Comparison of ENCODE assay signal across 14 cellular contexts in genomic region chr7:110386914-110387313, GRCh38.
A peak's percentile ranks its signal among the peaks of the same experiment; 100 is the strongest.
DNase-seq lines count a peak whose midpoint lies in the region; FAIRE-seq and TF ChIP-seq lines count a peak whose summit lies in the region.
"Had no signal": no experiment of that assay in that cellular context is flagged by ENCODE, and none has a peak within 500 bp of the region (broad histone marks: within the 10 kb centered on the region; RNA-seq: fewer than 3 reads in every experiment).

No MANE protein-coding gene starts in this region.

- H3K9me3 ChIP-seq in mesenchymal stem cell (ENCODE audit: control insufficient read depth, low read length), result no peaks in the 10 kb centered on the region
- no peaks in the 10 kb centered on the region for H3K9me3 ChIP-seq in CD4-positive, alpha-beta memory T cell (ENCODE audit: control insufficient read depth in 1 of 2, low read length in 2 of 2)
- H3K9me3 ChIP-seq: right atrium auricular region had no signal

- peak overlapping the region; percentile 63 for H3K27ac ChIP-seq in mesenchymal stem cell (ENCODE audit: low read length, poor library complexity, severe bottlenecking)
- no peak overlapping the region for H3K27ac ChIP-seq in CD4-positive, alpha-beta memory T cell (ENCODE audit: low read depth, low read length)
- H3K27ac ChIP-seq: right atrium auricular region had no signal

- H3K27ac Mint-ChIP-seq in CD4-positive, alpha-beta memory T cell, result no peak overlapping the region
- H3K27ac Mint-ChIP-seq: activated B cell treated with CpG ODN at 0.5 μM for 24 hours; activated T-cell treated with anti-CD3 and anti-CD28 coated beads, Interleukin-2, amount 50 U/mL, for 24 hours; CD8-positive, alpha-beta T cell; effector memory CD8-positive, alpha-beta T cell had no signal

- no peak overlapping the region for H4K91ac ChIP-seq in mesenchymal stem cell (ENCODE audit: low read length)

- no peak overlapping the region for H3K14ac ChIP-seq in mesenchymal stem cell (ENCODE audit: low read length in 2 of 2)

- H3K4me1 ChIP-seq in mesenchymal stem cell (ENCODE audit: control insufficient read depth, insufficient read depth, low read depth, low read length), result no peaks in the 10 kb centered on the region
- no peaks in the 10 kb centered on the region for H3K4me1 ChIP-seq in CD4-positive, alpha-beta memory T cell (ENCODE audit: insufficient read depth, low read length)
- H3K4me1 ChIP-seq: right atrium auricular region had no signal

- no peak overlapping the region for H2BK5ac ChIP-seq in mesenchymal stem cell (ENCODE audit: low read depth, low read length, poor library complexity, severe bottlenecking)

- POLR2A ChIA-PET in CD4-positive, alpha-beta memory T cell (lab: Charles Lee; ENCODE audit: partially characterized antibody), result no interaction called here

- in situ Hi-C loops in GM13976 (cut with MboI; ENCODE audit: low sequenced_read_pairs, unreplicated experiment), result no loop called here

- H3K36me3 Mint-ChIP-seq in CD4-positive, alpha-beta memory T cell, result no peaks in the 10 kb centered on the region
- H3K36me3 Mint-ChIP-seq: CD8-positive, alpha-beta T cell had no signal

- CTCF ChIA-PET in CD4-positive, alpha-beta memory T cell (lab: Charles Lee; ENCODE audit: partially characterized antibody), result no interaction called here

- no peaks in the 10 kb centered on the region for H3K79me1 ChIP-seq in mesenchymal stem cell (replicated peaks; ENCODE audit: low read length, poor library complexity, severe bottlenecking)

- intact Hi-C loops in CD4-positive, alpha-beta memory T cell (cut with micrococcal nuclease), result no loop called here

- H3K27me3 ChIP-seq in bronchial epithelial cell (ENCODE audit: control insufficient read depth, insufficient read depth, low read length) (no peaks in the 10 kb centered on the region), mesenchymal stem cell (ENCODE audit: control insufficient read depth in 1 of 2, insufficient read depth in 1 of 2, low read length in 2 of 2) (no peaks in the 10 kb centered on the region)
- no peaks in the 10 kb centered on the region for H3K27me3 ChIP-seq in CD4-positive, alpha-beta memory T cell (ENCODE audit: insufficient read depth, low read length)
- H3K27me3 ChIP-seq: right atrium auricular region had no signal

- H3K9me3 Mint-ChIP-seq in CD4-positive, alpha-beta memory T cell, result no peaks in the 10 kb centered on the region
- H3K9me3 Mint-ChIP-seq: activated B cell treated with CpG ODN at 0.5 μM for 24 hours; activated T-cell treated with anti-CD3 and anti-CD28 coated beads, Interleukin-2, amount 50 U/mL, for 24 hours; CD8-positive, alpha-beta T cell had no signal

- H2BK12ac ChIP-seq in mesenchymal stem cell (ENCODE audit: low read length in 2 of 2), result no peak overlapping the region

- no peak overlapping the region for H4K8ac ChIP-seq in mesenchymal stem cell (ENCODE audit: low read length)

- FAIRE-seq in bronchial epithelial cell (lab: Jason Lieb, UNC), result peak; percentile 95

- no peak overlapping the region for H2AK5ac ChIP-seq in mesenchymal stem cell (ENCODE audit: low read length, severe bottlenecking)

- no peak overlapping the region for H3K4ac ChIP-seq in mesenchymal stem cell (ENCODE audit: low read depth in 1 of 2, low read length in 2 of 2)

- H3K18ac ChIP-seq in mesenchymal stem cell (ENCODE audit: low read depth in 1 of 2, low read length in 2 of 2), result no peak overlapping the region

- H3K4me1 Mint-ChIP-seq in CD4-positive, alpha-beta memory T cell, result no peaks in the 10 kb centered on the region
- H3K4me1 Mint-ChIP-seq: activated B cell treated with CpG ODN at 0.5 μM for 24 hours had no signal

- WGBS in mesenchymal stem cell, result 11% methylated on average over 2 of the region's 2 CpGs

- no peak overlapping the region for H2BK15ac ChIP-seq in mesenchymal stem cell (ENCODE audit: low read depth, poor library complexity, severe bottlenecking)

- H3K23ac ChIP-seq in mesenchymal stem cell (ENCODE audit: low read length in 2 of 2), result no peak overlapping the region

- H2AFZ ChIP-seq in mesenchymal stem cell (ENCODE audit: low read depth, low read length), result no peak overlapping the region

- no peaks in the 10 kb centered on the region for H3K36me3 ChIP-seq in bronchial epithelial cell (ENCODE audit: control insufficient read depth, insufficient read depth, low read length)
- no peaks in the 10 kb centered on the region for H3K36me3 ChIP-seq in mesenchymal stem cell (ENCODE audit: control insufficient read depth in 1 of 2, insufficient read depth in 2 of 2, low read depth in 1 of 2, low read length in 2 of 2)
- H3K36me3 ChIP-seq in CD4-positive, alpha-beta memory T cell (ENCODE audit: insufficient read depth, low read length), result no peaks in the 10 kb centered on the region
- H3K36me3 ChIP-seq: right atrium auricular region had no signal

- DNase-seq in EH (ENCODE audit: low read depth) (peak; percentile 85), M059J (ENCODE audit: low read depth) (peak; percentile 37), bronchial epithelial cell (ENCODE audit: low read depth) (peak; percentile 95), mesenchymal stem cell (peak; percentile 62), GM13976 (ENCODE audit: low spot score) (no peak), mucosa of gallbladder (ENCODE audit: low spot score) (no peak), T-helper 2 cell (no peak)
- DNase-seq in CD4-positive, alpha-beta memory T cell, result no peak
- DNase-seq: activated B cell treated with CpG ODN at 0.5 μM for 24 hours; activated T-cell treated with anti-CD3 and anti-CD28 coated beads, Interleukin-2, amount 50 U/mL, for 24 hours; CD8-positive, alpha-beta T cell; effector memory CD8-positive, alpha-beta T cell; SIG-M5 had no signal

- no peak overlapping the region for H3K4me2 ChIP-seq in mesenchymal stem cell (ENCODE audit: low read length, poor library complexity, severe bottlenecking)

- TF ChIP-seq CTCF in bronchial epithelial cell (IDR thresholded peaks at IDR 0.05; ENCODE audit: insufficient read depth, low read length, severe bottlenecking) (no peak), GM13976 (IDR thresholded peaks at IDR 0.05; ENCODE audit: borderline replicate concordance, control extremely low read depth, extremely low read depth, insufficient read depth, missing control alignments) (no peak)

- H3K27me3 Mint-ChIP-seq in CD4-positive, alpha-beta memory T cell, result no peaks in the 10 kb centered on the region
- H3K27me3 Mint-ChIP-seq: activated B cell treated with CpG ODN at 0.5 μM for 24 hours; activated T-cell treated with anti-CD3 and anti-CD28 coated beads, Interleukin-2, amount 50 U/mL, for 24 hours; effector memory CD8-positive, alpha-beta T cell had no signal

- H3K9ac ChIP-seq in mesenchymal stem cell (ENCODE audit: low read length), result no peak overlapping the region

- no peak overlapping the region for H3K4me3 Mint-ChIP-seq in CD4-positive, alpha-beta memory T cell
- H3K4me3 Mint-ChIP-seq: activated B cell treated with CpG ODN at 0.5 μM for 24 hours; activated T-cell treated with anti-CD3 and anti-CD28 coated beads, Interleukin-2, amount 50 U/mL, for 24 hours; CD8-positive, alpha-beta T cell; effector memory CD8-positive, alpha-beta T cell had no signal

- H3K4me3 ChIP-seq in bronchial epithelial cell (ENCODE audit: low read depth, low read length) (no peak overlapping the region), mesenchymal stem cell (ENCODE audit: insufficient read depth in 1 of 2, low read depth in 1 of 2, low read length in 2 of 2) (no peak overlapping the region)
- no peak overlapping the region for H3K4me3 ChIP-seq in CD4-positive, alpha-beta memory T cell (ENCODE audit: low read length in 2 of 2)
- H3K4me3 ChIP-seq: right atrium auricular region had no signal

- no peak overlapping the region for H2BK120ac ChIP-seq in mesenchymal stem cell (ENCODE audit: low read depth, low read length)

Comparison
In these comparisons a context has a peak if more than half of its experiments do, and no peak if none do; other contexts are left out.
1. DNase-seq: peak in EH (single experiment), M059J (single experiment), bronchial epithelial cell (single experiment) and mesenchymal stem cell (single experiment); none in GM13976 (single experiment), mucosa of gallbladder (single experiment), T-helper 2 cell (0 of 5) and CD4-positive, alpha-beta memory T cell (0 of 5).